ENCODE assay signal across 8 cellular contexts in the genomic region with DNA sequence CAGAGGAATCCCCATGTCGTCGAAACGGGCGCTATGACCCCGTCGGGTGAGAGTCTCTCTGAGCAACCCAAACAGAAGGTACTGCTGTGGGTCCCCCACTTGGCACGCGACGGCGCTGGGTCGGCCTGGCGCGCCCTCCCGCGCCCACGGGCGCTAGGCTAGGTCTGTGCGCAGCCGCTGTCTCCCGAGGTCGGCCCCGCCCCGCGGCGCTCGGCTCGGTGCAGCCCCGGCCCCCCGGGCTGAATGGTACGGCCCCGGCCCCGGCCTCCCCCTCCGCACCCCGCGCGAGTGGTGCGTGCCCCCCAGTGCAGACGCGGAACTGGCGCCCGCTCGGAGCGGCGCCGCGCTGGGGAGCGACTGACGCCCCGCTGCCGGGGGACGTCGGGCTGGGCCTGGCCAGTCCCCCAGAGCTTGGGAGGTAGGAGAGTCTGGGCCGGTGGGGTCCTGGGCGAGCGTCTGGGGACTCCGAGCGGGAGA. TPM values are rescaled to one million over a fixed set of nuclear protein-coding genes. Genes with fewer than 3 reads are reported as not detected.
A peak's percentile ranks its signal among the peaks of the same experiment; 100 is the strongest.
DNase-seq lines count a peak whose midpoint lies in the region; ATAC-seq and TF ChIP-seq lines count a peak whose summit lies in the region.

A gene (plus strand): TSS at position 305 of the 477 bp plus-strand sequence.

- H3K4me3 ChIP-seq in GM12875 (ENCODE audit: low read depth, low read length) (peak within 1 kb of the TSS; percentile 85), uterus (peak within 1 kb of the TSS; percentile 74 to 86)

- intact Hi-C loops in left ventricle myocardium superior (cut with micrococcal nuclease) (no loop called here), uterus (cut with DNase I; ENCODE audit: low total_unique reads) (loop anchor here (5.0 to 10.0 kb wide), 2 partner anchors 95 to 383 kb away; a partner anchor contains a TSS)

- DNase-seq in NCI-H1092 treated with DMSO at 0.1 percent for 48 hours (lab: John Stamatoyannopoulos, UW), result peak; percentile 97
- DNase-seq in T-cell, result peak in 33 of 34 experiments; percentile 81 to 95 (median 90)
- DNase-seq in amniotic epithelial cell (ENCODE audit: low read depth), result peak; percentile 75
- peak; percentile 94 for DNase-seq in left ventricle myocardium superior
- peak; percentile 88 for DNase-seq in putamen (ENCODE audit: low spot score)
- DNase-seq in uterus, result peak; percentile 82 to 88

- POLR2A ChIA-PET in T-cell (lab: Charles Lee), result interaction anchor here in 1 of 2 donors (1.5 kb wide), 1 partner anchor 297 kb away, joined by 5 read pairs; no protein-coding TSS in a partner anchor

- no peaks in the 10 kb centered on the region for H3K36me3 ChIP-seq in uterus

- H3K4me1 ChIP-seq in uterus, result peaks cover 0 to 4% of the 10 kb centered on the region in 2 donors

- H3K4me3 Mint-ChIP-seq in T-cell, result peak within 1 kb of the TSS; percentile 88 to 89 (median 89)

- H3K27ac ChIP-seq in uterus, result peak within 1 kb of the TSS; percentile 95 to 97

- no peaks in the 10 kb centered on the region for H3K9me3 Mint-ChIP-seq in T-cell

- peaks cover 56 to 70% (median 66%) of the 10 kb centered on the region in 3 donors for H3K4me1 Mint-ChIP-seq in T-cell

- no peak for TF ChIP-seq CTCF in GM12875 (IDR thresholded peaks at IDR 0.05; ENCODE audit: borderline replicate concordance, insufficient read depth, low read depth, low read length)
- peak in 1 of 4 experiments; percentile 7 for TF ChIP-seq CTCF in uterus (IDR thresholded peaks at IDR 0.05)

- peak within 1 kb of the TSS; percentile 90 to 97 for H3K27ac Mint-ChIP-seq in T-cell

- H3K27me3 Mint-ChIP-seq in T-cell, result no peaks in the 10 kb centered on the region

- TF ChIP-seq POLR2A in uterus (IDR thresholded peaks at IDR 0.05), result peak; percentile 48 to 74

- ATAC-seq in HG02588 (IDR thresholded peaks at IDR 0.05; ENCODE audit: unreplicated experiment) (peak; percentile 76), T-cell (replicated peaks in 1 of 4) (peak; percentile 80 to 88 (median 82)), left ventricle myocardium superior (peak; percentile 91)

- H3K9me3 ChIP-seq in uterus, result no peaks in the 10 kb centered on the region

- CTCF ChIA-PET in T-cell (lab: Charles Lee), result no interaction called here

- H3K27me3 ChIP-seq in uterus, result no peaks in the 10 kb centered on the region

- peaks cover 8% of the 10 kb centered on the region for H3K36me3 Mint-ChIP-seq in T-cell

RNA-seq across cellular contexts. Expression of the gene that starts here (rescaled TPM):
- total RNA-seq in T-cell (100 to 1,000 TPM; 116 to 189 (median 124) TPM), left ventricle myocardium superior (46.4 TPM), uterus (100 to 1,000 TPM in 1 of 4 donors, 10 to 100 TPM in 3; 26.8 to 234 (median 47.2) TPM)

Comparison
In these comparisons a context has a peak if more than half of its experiments do, and no peak if none do; other contexts are left out.
1. Peak in every context shown above with its lines: DNase-seq, ATAC-seq, H3K4me3 ChIP-seq and H3K27ac ChIP-seq.